Comparison of ENCODE assay signal across 24 cellular contexts in the genomic region with DNA sequence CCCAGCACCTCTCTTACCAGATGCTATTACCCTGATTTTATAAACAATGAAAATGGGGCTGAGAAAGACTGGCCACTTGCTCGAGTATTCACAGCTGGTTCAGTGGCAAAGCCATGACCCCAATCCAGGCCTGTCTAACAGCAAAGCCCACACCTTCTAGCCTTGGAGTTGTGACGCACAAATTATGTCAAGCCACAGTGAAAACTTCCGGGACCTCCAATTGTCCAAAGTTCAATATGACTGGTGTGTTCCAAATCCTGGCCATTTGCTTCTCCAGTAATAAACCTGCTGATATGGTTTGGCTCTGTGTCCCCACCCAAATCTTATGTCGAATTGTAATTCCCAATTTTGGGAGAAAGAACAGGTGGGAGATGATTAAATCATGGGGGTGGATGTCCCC.
"Had no signal": no experiment of that assay in that cellular context is flagged by ENCODE, and none has a peak within 500 bp of the region (broad histone marks: within the 10 kb centered on the region; RNA-seq: fewer than 3 reads in every experiment).

No MANE protein-coding gene starts in this region.

- FAIRE-seq: islet of Langerhans had no signal

- H3K27me3 Mint-ChIP-seq: naive thymus-derived CD4-positive, alpha-beta T cell; natural killer cell treated with Interleukin-12 subunit alpha and Interleukin-12 subunit beta and Interleukin-15 and Interleukin-18, amount 100 ng/mL, for 72 hours; progenitor cell of endocrine pancreas; stimulated activated naive CD8-positive, alpha-beta T cell treated with anti-CD3 and anti-CD28 coated beads, Interleukin-15, Interleukin-2, amounts not matched to agents 100 ng/mL and 50 ng/mL, for 24 hours had no signal

- H3K4me3 ChIP-seq: left ventricle myocardium inferior, lung, ovary, right atrium auricular region, skin epidermis, spleen, suprapubic skin, tibial nerve, upper lobe of left lung, vagina had no signal

- DNase-seq: hypothalamus; immature natural killer cell; kidney; left ventricle myocardium inferior; mesendoderm; naive thymus-derived CD4-positive, alpha-beta T cell; ovary; spleen; stimulated activated CD4-positive, alpha-beta T cell treated with anti-CD3 and anti-CD28 coated beads, Interleukin-4, amount 100 ng/mL, for 24 hours; stimulated activated naive CD4-positive, alpha-beta T cell; upper lobe of left lung had no signal

- ATAC-seq: naive thymus-derived CD4-positive, alpha-beta T cell; natural killer cell treated with Interleukin-12 subunit alpha and Interleukin-12 subunit beta and Interleukin-15 and Interleukin-18, amount 100 ng/mL, for 72 hours; sciatic nerve; stimulated activated effector memory CD8-positive, alpha-beta T cell treated with anti-CD3 and anti-CD28 coated beads, Interleukin-12 subunit alpha, Interleukin-12 subunit beta, amount 100 ng/mL, for 72 hours had no signal

- H3K36me3 Mint-ChIP-seq: stimulated activated effector memory CD8-positive, alpha-beta T cell treated with anti-CD3 and anti-CD28 coated beads, Interleukin-12 subunit alpha, Interleukin-12 subunit beta, amount 100 ng/mL, for 72 hours had no signal

- H3K27me3 ChIP-seq: ovary, right atrium auricular region, spleen, suprapubic skin, tibial nerve, upper lobe of left lung, vagina had no signal

- H3K9me3 Mint-ChIP-seq: immature natural killer cell; mesothelial cell of epicardium; natural killer cell treated with Interleukin-12 subunit alpha and Interleukin-12 subunit beta and Interleukin-15 and Interleukin-18, amount 100 ng/mL, for 72 hours; stimulated activated effector memory CD8-positive, alpha-beta T cell treated with anti-CD3 and anti-CD28 coated beads, Interleukin-12 subunit alpha, Interleukin-12 subunit beta, amount 100 ng/mL, for 72 hours; stimulated activated naive CD8-positive, alpha-beta T cell treated with anti-CD3 and anti-CD28 coated beads, Interleukin-15, Interleukin-2, amounts not matched to agents 100 ng/mL and 50 ng/mL, for 24 hours had no signal

- H3K4me1 ChIP-seq: left ventricle myocardium inferior, right atrium auricular region, suprapubic skin, tibial nerve, upper lobe of left lung, vagina had no signal

- H3K27ac Mint-ChIP-seq: immature natural killer cell; mesothelial cell of epicardium; naive thymus-derived CD4-positive, alpha-beta T cell; natural killer cell treated with Interleukin-12 subunit alpha and Interleukin-12 subunit beta and Interleukin-15 and Interleukin-18, amount 100 ng/mL, for 72 hours; progenitor cell of endocrine pancreas; stimulated activated effector memory CD8-positive, alpha-beta T cell treated with anti-CD3 and anti-CD28 coated beads, Interleukin-12 subunit alpha, Interleukin-12 subunit beta, amount 100 ng/mL, for 72 hours; stimulated activated naive CD8-positive, alpha-beta T cell treated with anti-CD3 and anti-CD28 coated beads, Interleukin-15, Interleukin-2, amounts not matched to agents 100 ng/mL and 50 ng/mL, for 24 hours had no signal

- H3K27ac ChIP-seq: left ventricle myocardium inferior, ovary, right atrium auricular region, skin epidermis, spleen, suprapubic skin, tibial nerve, upper lobe of left lung, vagina had no signal

- H3K4me3 Mint-ChIP-seq: immature natural killer cell; mesothelial cell of epicardium; naive thymus-derived CD4-positive, alpha-beta T cell; natural killer cell treated with Interleukin-12 subunit alpha and Interleukin-12 subunit beta and Interleukin-15 and Interleukin-18, amount 100 ng/mL, for 72 hours; stimulated activated effector memory CD8-positive, alpha-beta T cell treated with anti-CD3 and anti-CD28 coated beads, Interleukin-12 subunit alpha, Interleukin-12 subunit beta, amount 100 ng/mL, for 72 hours; stimulated activated naive CD8-positive, alpha-beta T cell treated with anti-CD3 and anti-CD28 coated beads, Interleukin-15, Interleukin-2, amounts not matched to agents 100 ng/mL and 50 ng/mL, for 24 hours had no signal

- H3K9me3 ChIP-seq: left ventricle myocardium inferior, ovary, right atrium auricular region, spleen, suprapubic skin, tibial nerve, upper lobe of left lung, vagina had no signal

- H3K36me3 ChIP-seq: left ventricle myocardium inferior, ovary, right atrium auricular region, suprapubic skin, upper lobe of left lung, vagina had no signal
